In genomic region chr21:43645414-43645891, GRCh38 we compare ENCODE assay signal across 8 cellular contexts. TPM values are rescaled to one million over a fixed set of nuclear protein-coding genes. Genes with fewer than 3 reads are reported as not detected.
DNase-seq lines count a peak whose midpoint lies in the region; ATAC-seq and TF ChIP-seq lines count a peak whose summit lies in the region.

No MANE protein-coding gene starts in this region.

- DNase-seq in Calu3 (peak; percentile 44), HCEC 1CT (peak; percentile 74), OCI-M2 (lab: John Stamatoyannopoulos, UW; ENCODE audit: unreplicated experiment) (peak; percentile 98), cerebellar cortex (ENCODE audit: low spot score) (peak; percentile 57), thoracic aorta (ENCODE audit: low spot score) (no peak)

- peak; percentile 87 to 88 for TF ChIP-seq RAD21 in liver (IDR thresholded peaks at IDR 0.05)

- no peak overlapping the region for H3K4me3 ChIP-seq in liver (ENCODE audit: low read depth in 1 of 3, low read length in 3 of 3)
- peak overlapping the region; percentile 28 for H3K4me3 ChIP-seq in thoracic aorta

- 15% methylated on average over 7 of the region's 7 CpGs for WGBS in liver

- H3K27me3 Mint-ChIP-seq in Calu3 (ENCODE audit: unreplicated experiment): no peaks in the 10 kb centered on the region

- H3K4me3 Mint-ChIP-seq in Calu3 (ENCODE audit: low read depth, unreplicated experiment): peak overlapping the region; percentile 22

- peak overlapping the region; percentile 74 for H3K27ac Mint-ChIP-seq in Calu3 (ENCODE audit: unreplicated experiment)

- intact Hi-C loops in Calu3 (cut with micrococcal nuclease; ENCODE audit: unreplicated experiment): no loop called here

- H3K9me3 Mint-ChIP-seq in Calu3 (ENCODE audit: low read depth, unreplicated experiment): no peaks in the 10 kb centered on the region

- H3K27me3 ChIP-seq in liver (ENCODE audit: control insufficient read depth in 4 of 4, insufficient read depth in 4 of 4, low read length in 3 of 4) (no peaks in the 10 kb centered on the region), thoracic aorta (replicated peaks; ENCODE audit: insufficient read depth) (no peaks in the 10 kb centered on the region)

- CTCF ChIA-PET in Calu3 (lab: Charles Lee): interaction anchor here (0.7 to 1.6 kb wide), 2 partner anchors 35 to 59 kb away, joined by 3 to 4 read pairs; no protein-coding TSS in a partner anchor

- no TSS peak for BruUV-seq in Calu3 (replicated peaks; lab: Mats Ljungman, UMichigan)

- H3K4me1 ChIP-seq in liver (ENCODE audit: control insufficient read depth in 4 of 4, insufficient read depth in 4 of 4, low read length in 3 of 4) (peaks cover 0 to 4% (median 0%) of the 10 kb centered on the region in 4 donors), thoracic aorta (ENCODE audit: control insufficient read depth in 1 of 2, low read depth in 2 of 2) (peaks cover 0 to 9% of the 10 kb centered on the region in 2 donors)

- H3K36me3 ChIP-seq in liver (ENCODE audit: control insufficient read depth in 4 of 4, insufficient read depth in 3 of 4, low read depth in 1 of 4, low read length in 3 of 4): no peaks in the 10 kb centered on the region
- H3K36me3 ChIP-seq in thoracic aorta: no peaks in the 10 kb centered on the region

- no peak for ATAC-seq in thoracic aorta (ENCODE audit: insufficient number of reproducible peaks, low FRiP score, low read depth)
- no peak for ATAC-seq in HG03342 (IDR thresholded peaks at IDR 0.05; ENCODE audit: unreplicated experiment)
- ATAC-seq in GM21723 (IDR thresholded peaks at IDR 0.05; ENCODE audit: unreplicated experiment): no peak

- peaks cover 10% of the 10 kb centered on the region for H3K4me1 Mint-ChIP-seq in Calu3 (ENCODE audit: low read depth, unreplicated experiment)

- TF ChIP-seq CTCF in Calu3 (IDR thresholded peaks at IDR 0.05; ENCODE audit: unreplicated experiment) (no peak), liver (IDR thresholded peaks at IDR 0.05; ENCODE audit: low read depth, low read length, missing input control) (peak; percentile 47), thoracic aorta (IDR thresholded peaks at IDR 0.05) (peak; percentile 29)

- H3K9me3 ChIP-seq in liver (ENCODE audit: control insufficient read depth in 4 of 4, low read length in 3 of 4) (no peaks in the 10 kb centered on the region), thoracic aorta (no peaks in the 10 kb centered on the region)

- H3K27ac ChIP-seq in liver (ENCODE audit: low read depth in 1 of 2, low read length in 2 of 2) (peak overlapping the region in 1 of 2 donors; percentile 46), thoracic aorta (no peak overlapping the region)

- H3K9ac ChIP-seq in liver (ENCODE audit: low read depth in 1 of 2, low read length in 2 of 2): peak overlapping the region in 1 of 2 donors; percentile 36

- H3K36me3 Mint-ChIP-seq in Calu3 (ENCODE audit: insufficient read depth, unreplicated experiment): no peaks in the 10 kb centered on the region

TF ChIP-seq in liver, 16 proteins besides CTCF, POLR2A, EP300 and RAD21:
- no peak for TF ChIP-seq ZBTB33 (IDR thresholded peaks at IDR 0.05)
- no peak for TF ChIP-seq TAF1 (conservative IDR thresholded peaks at IDR 0.05)
- TF ChIP-seq GABPA (IDR thresholded peaks at IDR 0.05 in 1 of 2, conservative IDR thresholded peaks at IDR 0.05 in 1 of 2): no peak
- TF ChIP-seq RXRA (IDR thresholded peaks at IDR 0.05): peak; percentile 8 to 17
- TF ChIP-seq JUND (IDR thresholded peaks at IDR 0.05): no peak
- TF ChIP-seq, protein P1, sequence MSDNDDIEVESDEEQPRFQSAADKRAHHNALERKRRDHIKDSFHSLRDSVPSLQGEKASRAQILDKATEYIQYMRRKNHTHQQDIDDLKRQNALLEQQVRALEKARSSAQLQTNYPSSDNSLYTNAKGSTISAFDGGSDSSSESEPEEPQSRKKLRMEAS (IDR thresholded peaks at IDR 0.05): no peak
- TF ChIP-seq NR2F2 (IDR thresholded peaks at IDR 0.05): peak; percentile 12
- no peak for TF ChIP-seq FOXA2 (IDR thresholded peaks at IDR 0.05)

RNA-seq across cellular contexts. Expression of gene HSF2BP, which starts 13.8 kb away (rescaled TPM):
- total RNA-seq in Calu3 (2022) (0.95 and 1.5 TPM in 2 replicates), liver (under 1 TPM; 0.14 to 0.33 TPM), thoracic aorta (under 1 TPM in 1 of 2 donors, not detected in 1; 0.78 TPM)
- under 1 TPM in 1 of 2 donors, not detected in 1; 0.16 TPM for polyA plus RNA-seq in liver

RNA-seq across cellular contexts. Expression of gene RRP1B, which starts 13.9 kb away (rescaled TPM):
- total RNA-seq in Calu3 (2022) (24.6 and 26.0 TPM in 2 replicates), liver (10 to 100 TPM in 1 of 2 donors, 1 to 10 TPM in 1; 9.2 to 12.6 TPM), thoracic aorta (10 to 100 TPM; 17.6 to 31.5 TPM)
- polyA plus RNA-seq in liver: 1 to 10 TPM; 7.3 to 7.6 TPM
